20 cellular contexts compared by ENCODE assay signal in genomic region chr1:38098101-38098847, GRCh38. TPM values are rescaled to one million over a fixed set of nuclear protein-coding genes. Genes with fewer than 3 reads are reported as not detected.
DNase-seq lines count a peak whose midpoint lies in the region; ATAC-seq, FAIRE-seq and TF ChIP-seq lines count a peak whose summit lies in the region.
"Had no signal": no experiment of that assay in that cellular context is flagged by ENCODE, and none has a peak within 500 bp of the region (broad histone marks: within the 10 kb centered on the region; RNA-seq: fewer than 3 reads in every experiment).

No MANE protein-coding gene starts in this region.

- H3K36me3 ChIP-seq in H1 (ENCODE audit: control insufficient read depth in 2 of 4, insufficient read depth in 4 of 4, low read length in 3 of 4) (no peaks in the 10 kb centered on the region), neural progenitor cell (no peaks in the 10 kb centered on the region)
- H3K36me3 ChIP-seq: BE2C, HAP-1 had no signal

- H3K9me3 ChIP-seq in H1 (ENCODE audit: insufficient read depth in 2 of 2, low read depth in 1 of 2, low read length in 1 of 2) (no peaks in the 10 kb centered on the region), neural progenitor cell (ENCODE audit: low read depth) (no peaks in the 10 kb centered on the region)
- H3K9me3 ChIP-seq: BE2C, Caco-2, HAP-1 had no signal

- H3K9ac ChIP-seq in H1 (replicated peaks in 1 of 4; ENCODE audit: extremely low read depth in 1 of 4, low read depth in 3 of 4, low read length in 3 of 4) (no peak overlapping the region), neural progenitor cell (no peak overlapping the region)

- ATAC-seq in esophagus mucosa: no peak
- ATAC-seq: GM12878 had no signal

- TF ChIP-seq CTCF in H1 (IDR thresholded peaks at IDR 0.05; ENCODE audit: control extremely low read depth in 1 of 3, insufficient read depth in 1 of 3, low read depth in 1 of 3, low read length in 3 of 3): no peak
- TF ChIP-seq CTCF in neural progenitor cell (IDR thresholded peaks at IDR 0.05): no peak

- H3K4ac ChIP-seq in H1 (replicated peaks; ENCODE audit: insufficient read length, low read depth, low read length): no peak overlapping the region

- H4K20me1 ChIP-seq in H1 (replicated peaks in 1 of 2; ENCODE audit: control insufficient read depth in 1 of 2, insufficient read depth in 2 of 2, low read length in 2 of 2) (no peaks in the 10 kb centered on the region), neural progenitor cell (ENCODE audit: low read depth) (no peaks in the 10 kb centered on the region)

- H3K4me2 ChIP-seq in H1 (ENCODE audit: insufficient read depth in 1 of 2, low read depth in 2 of 2, low read length in 2 of 2): no peak overlapping the region
- no peak overlapping the region for H3K4me2 ChIP-seq in neural progenitor cell

- H2BK120ac ChIP-seq in H1 (replicated peaks; ENCODE audit: low read depth, low read length): no peak overlapping the region

- POLR2A ChIA-PET in H1 (lab: Charles Lee; ENCODE audit: partially characterized antibody): interaction anchor here (1.1 kb wide), 1 partner anchor 23 kb away, joined by 3 read pairs; no protein-coding TSS in a partner anchor

- H3K4me3 ChIP-seq in H1 (ENCODE audit: extremely low read depth in 1 of 4, insufficient read depth in 2 of 4, low read depth in 3 of 4, low read length in 4 of 4) (no peak overlapping the region), neural progenitor cell (no peak overlapping the region)
- H3K4me3 ChIP-seq: GM12878, HAP-1 had no signal

- H3K27me3 ChIP-seq in H1 (replicated peaks in 1 of 4; ENCODE audit: control insufficient read depth in 3 of 4, extremely low read depth in 1 of 4, insufficient read depth in 3 of 4, low read length in 3 of 4) (no peaks in the 10 kb centered on the region), neural progenitor cell (no peaks in the 10 kb centered on the region)
- H3K27me3 ChIP-seq: BE2C had no signal

- 92% methylated on average over 18 of the region's 18 CpGs; no CpG with 5 or more reads in 1 of the 2 experiments for WGBS in H1 (ENCODE audit: extremely low coverage in 1 of 2, insufficient coverage in 1 of 2, insufficient read length in 1 of 2, insufficient replicate concordance in 2 of 2, low coverage in 1 of 2, low lambda C conversion rate in 2 of 2, missing lambda C conversion rate in 1 of 2), 2 experiments

- H3K23ac ChIP-seq in H1 (ENCODE audit: insufficient read length): no peak overlapping the region

- no peaks in the 10 kb centered on the region for H3K79me1 ChIP-seq in H1 (ENCODE audit: low read depth, low read length)

- H3K27ac Mint-ChIP-seq in neural progenitor cell: peak overlapping the region; percentile 6
- H3K27ac Mint-ChIP-seq: CD8-positive, alpha-beta memory T cell had no signal

- H4K8ac ChIP-seq in H1 (ENCODE audit: extremely low read depth, insufficient read depth, low read length): peak overlapping the region; percentile 53; the same call in 1 of the 2 replicates

- peaks cover 5% of the 10 kb centered on the region for H3K27me3 Mint-ChIP-seq in neural progenitor cell (ENCODE audit: insufficient read depth, low read depth)

- peak overlapping the region; percentile 72; the same call in 1 of the 2 replicates for H2BK5ac ChIP-seq in H1 (ENCODE audit: low read depth, low read length)

- CTCF ChIA-PET in H1 (lab: Charles Lee; ENCODE audit: partially characterized antibody): interaction anchor here (0.8 to 1.8 kb wide), 4 partner anchors 26 to 36 kb away, joined by 3 to 5 read pairs (median 3); no protein-coding TSS in a partner anchor

- DNase-seq in COLO668 (lab: John Stamatoyannopoulos, UW; ENCODE audit: unreplicated experiment) (peak; percentile 41), NCI-H69 (lab: John Stamatoyannopoulos, UW) (peak; percentile 8), H1 (ENCODE audit: low read depth in 1 of 2, low spot score in 2 of 2) (no peak), neural progenitor cell (ENCODE audit: low spot score) (no peak), SHP77 treated with DMSO at 0.1 percent for 48 hours (lab: John Stamatoyannopoulos, UW) (no peak), NCI-H774 (lab: John Stamatoyannopoulos, UW) (no peak)
- DNase-seq: ACHN; BE2C; C1 segment of cervical spinal cord; Caco-2; CD4-positive, CD25-positive, alpha-beta regulatory T cell; CD8-positive, alpha-beta memory T cell; DND-41; EL had no signal

- no peaks in the 10 kb centered on the region for H3F3A ChIP-seq in neural progenitor cell (ENCODE audit: low read depth)

- no peaks in the 10 kb centered on the region for H3K79me2 ChIP-seq in H1 (ENCODE audit: control insufficient read depth in 1 of 2, insufficient read depth in 2 of 2, low read length in 2 of 2)
- no peaks in the 10 kb centered on the region for H3K79me2 ChIP-seq in neural progenitor cell (ENCODE audit: low read depth)

- H3K36me3 Mint-ChIP-seq in neural progenitor cell: no peaks in the 10 kb centered on the region
- H3K36me3 Mint-ChIP-seq: CD4-positive, CD25-positive, alpha-beta regulatory T cell; CD8-positive, alpha-beta memory T cell had no signal

- no peak overlapping the region for H3K4me3 Mint-ChIP-seq in neural progenitor cell
- H3K4me3 Mint-ChIP-seq: CD4-positive, CD25-positive, alpha-beta regulatory T cell; CD8-positive, alpha-beta memory T cell had no signal

- TF ChIP-seq POLR2A in H1 (IDR thresholded peaks at IDR 0.05; ENCODE audit: control extremely low read depth in 1 of 2, low read depth in 2 of 2, low read length in 2 of 2): no peak

- peaks cover 4 to 16% (median 11%) of the 10 kb centered on the region in 4 experiments for H3K4me1 ChIP-seq in H1 (replicated peaks in 1 of 4; ENCODE audit: control insufficient read depth in 3 of 4, insufficient read depth in 4 of 4, low read length in 3 of 4)
- peaks cover 16% of the 10 kb centered on the region for H3K4me1 ChIP-seq in neural progenitor cell
- H3K4me1 ChIP-seq: BE2C, Caco-2 had no signal

- no peak for FAIRE-seq in H1 (lab: Jason Lieb, UNC)
- FAIRE-seq: A204.1, GM12878 had no signal

- no peak overlapping the region for H2AFZ ChIP-seq in H1 (ENCODE audit: low read length)
- H2AFZ ChIP-seq in neural progenitor cell (replicated peaks): no peak overlapping the region

- peaks cover 27% of the 10 kb centered on the region for H3K4me1 Mint-ChIP-seq in neural progenitor cell
- H3K4me1 Mint-ChIP-seq: CD4-positive, CD25-positive, alpha-beta regulatory T cell; CD8-positive, alpha-beta memory T cell had no signal

- H3K18ac ChIP-seq in H1 (ENCODE audit: extremely low read depth, low read length): 0 out of 2 replicates have a peak overlapping the region, but pooled peaks have one; percentile 2

- H3K27ac ChIP-seq in H1 (ENCODE audit: low read depth, low read length) (no peak overlapping the region), neural progenitor cell (no peak overlapping the region)

- H2BK12ac ChIP-seq in H1 (ENCODE audit: low read depth, low read length): peak overlapping the region; percentile 77; the same call in 1 of the 2 replicates

- H2BK15ac ChIP-seq in H1 (ENCODE audit: low read length): 0 out of 2 replicates have a peak overlapping the region, but pooled peaks have one; percentile 19

- TF ChIP-seq EP300 in H1 (IDR thresholded peaks at IDR 0.05; ENCODE audit: borderline replicate concordance in 1 of 2, low read depth in 2 of 2, low read length in 2 of 2): no peak

- H3K14ac ChIP-seq in H1 (ENCODE audit: insufficient read length): no peak overlapping the region

- no peak overlapping the region for H3K56ac ChIP-seq in H1 (replicated peaks; ENCODE audit: insufficient read length, low read depth, low read length)

- H3K9me3 Mint-ChIP-seq in neural progenitor cell: no peaks in the 10 kb centered on the region
- H3K9me3 Mint-ChIP-seq: CD8-positive, alpha-beta memory T cell had no signal

- TF ChIP-seq RAD21 in H1 (IDR thresholded peaks at IDR 0.05 in 1 of 2, conservative IDR thresholded peaks at IDR 0.05 in 1 of 2; ENCODE audit: low read depth in 2 of 2, low read length in 2 of 2): no peak

- H2AK5ac ChIP-seq in H1 (ENCODE audit: low read depth, low read length): 0 out of 2 replicates have a peak overlapping the region, but pooled peaks have one; percentile 71

- H2BK20ac ChIP-seq in H1 (ENCODE audit: low read length): 0 out of 2 replicates have a peak overlapping the region, but pooled peaks have one; percentile 9

- H3K23me2 ChIP-seq in H1 (ENCODE audit: low read depth, low read length): no peaks in the 10 kb centered on the region

- no peak overlapping the region for H4K5ac ChIP-seq in H1 (ENCODE audit: insufficient read length, low read depth, low read length)

- H4K91ac ChIP-seq in H1 (replicated peaks; ENCODE audit: insufficient read length, low read length): no peak overlapping the region

TF ChIP-seq in H1, 55 proteins besides CTCF, POLR2A, EP300 and RAD21 (continues in another document):
- no peak for TF ChIP-seq GTF2F1 (IDR thresholded peaks at IDR 0.05; ENCODE audit: borderline replicate concordance, low read depth, low read length)
- TF ChIP-seq POU5F1 (IDR thresholded peaks at IDR 0.05; ENCODE audit: low read depth, low read length): no peak
- TF ChIP-seq TCF12 (IDR thresholded peaks at IDR 0.05; ENCODE audit: low read depth, low read length): no peak
- no peak for TF ChIP-seq SAP30 (IDR thresholded peaks at IDR 0.05; ENCODE audit: insufficient read depth, insufficient replicate concordance, low read length)
- TF ChIP-seq YY1 (IDR thresholded peaks at IDR 0.05; ENCODE audit: low read depth, low read length): no peak
- TF ChIP-seq TAF1 (IDR thresholded peaks at IDR 0.05; ENCODE audit: low read depth, low read length): no peak

RNA-seq across cellular contexts. Expression of gene POU3F1, which starts 51.7 kb away (rescaled TPM):
- 10.8 and 11.6 TPM in 2 replicates for total RNA-seq in H1 (2021; fragmentation: NEBNext Ultra II Directional; extraction: Animal tissue kit (Norgen Biotek cat#: 25700))
- polyA plus RNA-seq in H1 (2011; rRNA removed): 4.2 and 7.1 TPM in 2 replicates
- polyA plus RNA-seq in H1 (2011; cell fraction: cytosol; rRNA removed): 3.5 TPM
- 4.9 TPM for polyA plus RNA-seq in H1 (2011; cell fraction: nucleus; rRNA removed)
- 4.0 to 6.8 TPM (median 6.4 TPM) in 4 replicates for polyA plus RNA-seq in H1 (2012, experiment 1 of 2)
- 4.1 TPM for polyA plus RNA-seq in H1 (2012, experiment 2 of 2)
- 15.0 TPM for polyA plus RNA-seq in H1 (2013, experiment 1 of 2)
- 15.5 TPM for polyA plus RNA-seq in H1 (2013, experiment 2 of 2)
- polyA minus RNA-seq in H1 (2011; rRNA and poly(A)+ RNA removed): 0.95 and 1.5 TPM in 2 replicates
- polyA minus RNA-seq in H1 (2011; cell fraction: cytosol; rRNA and poly(A)+ RNA removed): 6.5 TPM
- polyA minus RNA-seq in H1 (2011; cell fraction: nucleus; rRNA and poly(A)+ RNA removed): 7.7 TPM
- total RNA-seq in neural progenitor cell (ENCODE audit: low replicate concordance) (16.5 and 44.6 TPM in 2 replicates), esophagus mucosa (6.0 TPM)
- total RNA-seq: Caco-2, G401, H4 had no signal

Comparison
In these comparisons a context has a peak if more than half of its experiments do, and no peak if none do; other contexts are left out.
1. DNase-seq: peak in COLO668 (single experiment) and NCI-H69 (single experiment); none in H1 (0 of 2), neural progenitor cell (single experiment), SHP77 treated with DMSO at 0.1 percent for 48 hours (single experiment) and NCI-H774 (single experiment).